In the genomic region with DNA sequence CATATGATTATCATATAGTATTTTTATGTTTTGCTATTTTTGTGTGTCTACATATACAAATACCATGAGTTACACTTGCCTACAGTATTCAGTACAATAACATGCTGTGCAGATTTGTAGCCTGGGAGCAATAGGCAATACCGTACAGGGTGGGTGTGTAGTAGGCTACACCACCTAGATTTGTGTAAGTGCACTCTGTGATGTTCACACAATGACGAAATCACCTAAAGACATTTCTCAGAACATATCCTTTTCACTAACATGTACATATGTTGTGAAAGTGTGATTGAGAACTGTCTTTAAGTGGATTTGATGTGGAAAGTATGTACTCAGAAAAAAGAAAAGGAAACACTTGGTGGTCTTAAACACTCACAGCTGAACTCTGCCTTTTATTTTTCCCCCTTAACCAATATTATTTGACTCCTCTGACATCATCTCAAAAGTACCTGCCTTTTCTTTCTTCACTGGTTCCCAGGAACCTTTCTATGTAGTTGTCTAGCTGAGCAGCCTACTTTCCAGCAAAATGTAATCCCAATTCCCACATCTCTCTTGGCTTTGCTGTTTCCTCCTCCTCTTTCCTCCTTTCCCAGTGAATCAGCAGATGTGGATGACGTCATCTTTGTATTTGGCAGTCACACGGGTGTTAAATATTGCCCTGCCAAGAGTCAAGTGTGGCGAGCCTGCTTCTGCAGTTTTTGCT, we compare ENCODE assay signal across 1 cellular context.
TF ChIP-seq lines count a peak whose summit lies in the region.

No MANE protein-coding gene starts in this region.

TF ChIP-seq in IMR-90, 13 proteins besides CTCF, POLR2A, EP300 and RAD21 (continued from another document):
- TF ChIP-seq, protein P1, sequence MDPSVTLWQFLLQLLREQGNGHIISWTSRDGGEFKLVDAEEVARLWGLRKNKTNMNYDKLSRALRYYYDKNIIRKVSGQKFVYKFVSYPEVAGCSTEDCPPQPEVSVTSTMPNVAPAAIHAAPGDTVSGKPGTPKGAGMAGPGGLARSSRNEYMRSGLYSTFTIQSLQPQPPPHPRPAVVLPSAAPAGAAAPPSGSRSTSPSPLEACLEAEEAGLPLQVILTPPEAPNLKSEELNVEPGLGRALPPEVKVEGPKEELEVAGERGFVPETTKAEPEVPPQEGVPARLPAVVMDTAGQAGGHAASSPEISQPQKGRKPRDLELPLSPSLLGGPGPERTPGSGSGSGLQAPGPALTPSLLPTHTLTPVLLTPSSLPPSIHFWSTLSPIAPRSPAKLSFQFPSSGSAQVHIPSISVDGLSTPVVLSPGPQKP (IDR thresholded peaks at IDR 0.05; ENCODE audit: borderline replicate concordance, low read depth, low read length), result no peak
- no peak for TF ChIP-seq SMC3 (IDR thresholded peaks at IDR 0.05; ENCODE audit: low read depth, low read length)
